ENCODE assay signal across 16 cellular contexts in the genomic region with DNA sequence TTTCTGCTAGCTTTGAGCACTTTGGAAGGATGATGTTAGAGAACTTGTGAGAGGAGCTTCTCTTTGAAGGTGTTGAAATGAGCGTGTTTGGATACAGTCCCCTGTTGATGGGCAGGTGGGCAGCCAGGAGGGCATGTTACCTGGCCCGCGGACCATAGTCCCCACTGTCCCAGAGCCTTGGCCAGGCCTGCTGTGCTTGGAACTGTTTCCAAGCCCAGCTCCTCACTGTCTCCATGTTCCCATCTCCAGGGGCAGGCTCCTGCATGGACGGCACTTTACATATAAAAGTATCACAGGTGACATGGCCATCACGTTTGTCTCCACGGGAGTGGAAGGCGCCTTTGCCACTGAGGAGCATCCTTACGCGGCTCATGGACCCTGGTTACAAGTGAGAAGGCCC. TPM values are rescaled to one million over a fixed set of nuclear protein-coding genes. Genes with fewer than 3 reads are reported as not detected.
DNase-seq lines count a peak whose midpoint lies in the region; TF ChIP-seq lines count a peak whose summit lies in the region.
"Had no signal": no experiment of that assay in that cellular context is flagged by ENCODE, and none has a peak within 500 bp of the region (broad histone marks: within the 10 kb centered on the region; RNA-seq: fewer than 3 reads in every experiment).

No MANE protein-coding gene starts in this region.

- H3K27ac Mint-ChIP-seq in endothelial cell (ENCODE audit: unreplicated experiment), result no peak overlapping the region

- TF ChIP-seq CTCF in right atrium auricular region (IDR thresholded peaks at IDR 0.05), result no peak
- no peak for TF ChIP-seq CTCF in endothelial cell (IDR thresholded peaks at IDR 0.05; ENCODE audit: unreplicated experiment)

- no peaks in the 10 kb centered on the region for H3K9me3 ChIP-seq in right atrium auricular region
- H3K9me3 ChIP-seq: A549 had no signal

- intact Hi-C loops in cardiac septum (cut with DNase I), result no loop called here
- intact Hi-C loops in posterior vena cava (cut with DNase I), result no loop called here

- H3K9me3 Mint-ChIP-seq in endothelial cell (ENCODE audit: unreplicated experiment), result no peaks in the 10 kb centered on the region

- DNase-seq in right atrium auricular region (ENCODE audit: low spot score), result no peak
- no peak for DNase-seq in cardiac septum (ENCODE audit: low spot score)
- no peak for DNase-seq in endothelial cell (ENCODE audit: low spot score)
- peak; percentile 81 for DNase-seq in posterior vena cava (ENCODE audit: low spot score)
- DNase-seq in mucosa of gallbladder (ENCODE audit: low spot score), result no peak
- no peak for DNase-seq in activated gamma-delta T cell (lab: John Stamatoyannopoulos, UW)
- no peak for DNase-seq in Ammon's horn (ENCODE audit: low spot score)
- no peak for DNase-seq in SHP77 treated with DMSO at 0.1 percent for 48 hours (lab: John Stamatoyannopoulos, UW)
- DNase-seq: Calu3, DMS53, KBM-7, NCI-H1436 treated with DMSO at 0.1 percent for 48 hours, NCI-H2029 treated with DMSO at 0.1 percent for 48 hours, NCI-H510A, PC-3 had no signal

- peaks cover 42% of the 10 kb centered on the region for H3K4me1 Mint-ChIP-seq in endothelial cell (ENCODE audit: unreplicated experiment)

- H3K4me3 ChIP-seq in right atrium auricular region, result no peak overlapping the region
- H3K4me3 ChIP-seq: A549 had no signal

- peaks cover 0 to 95% of the 10 kb centered on the region in 2 donors for H3K4me1 ChIP-seq in right atrium auricular region
- H3K4me1 ChIP-seq: A549 had no signal

- H3K27me3 Mint-ChIP-seq in endothelial cell (ENCODE audit: unreplicated experiment), result peaks cover 13% of the 10 kb centered on the region

- no peaks in the 10 kb centered on the region for H3K27me3 ChIP-seq in right atrium auricular region

- H3K36me3 ChIP-seq in right atrium auricular region, result peaks cover 6% of the 10 kb centered on the region

- peak overlapping the region; percentile 76 for H3K4me3 Mint-ChIP-seq in endothelial cell (ENCODE audit: unreplicated experiment)

- H3K27ac ChIP-seq in right atrium auricular region, result peak overlapping the region; percentile 55 to 66
- H3K27ac ChIP-seq: A549 had no signal

- H3K36me3 Mint-ChIP-seq in endothelial cell (ENCODE audit: low read depth, unreplicated experiment), result peaks cover 29% of the 10 kb centered on the region

RNA-seq across cellular contexts. Expression of a gene that starts 27.2 kb away (rescaled TPM):
- total RNA-seq in right atrium auricular region (100 to 1,000 TPM; 106 to 125 TPM), cardiac septum (99.6 TPM), endothelial cell (ENCODE audit: unreplicated experiment) (219 TPM), posterior vena cava (100 to 1,000 TPM; 122 to 125 TPM), mucosa of gallbladder (129 TPM)
